Comparison of ENCODE assay signal across 8 cellular contexts in genomic region chr3:9779721-9780450, GRCh38. TPM values are rescaled to one million over a fixed set of nuclear protein-coding genes. Genes with fewer than 3 reads are reported as not detected.
DNase-seq lines count a peak whose midpoint lies in the region; ATAC-seq and TF ChIP-seq lines count a peak whose summit lies in the region.

No MANE protein-coding gene starts in this region.

- TF ChIP-seq CTCF in left lung (IDR thresholded peaks at IDR 0.05) = no peak
- TF ChIP-seq CTCF in HFFc6 (IDR thresholded peaks at IDR 0.05) = no peak

- no peak overlapping the region for H3K27ac Mint-ChIP-seq in HFFc6

- peak; percentile 69 for ATAC-seq in HG03354 (IDR thresholded peaks at IDR 0.05; ENCODE audit: poor library complexity, severe bottlenecking, unreplicated experiment)
- ATAC-seq in left lung = peak; percentile 55

- no peaks in the 10 kb centered on the region for H3K9me3 Mint-ChIP-seq in HFFc6

- H3K36me3 ChIP-seq in left lung = peaks cover 0 to 47% of the 10 kb centered on the region in 2 donors

- peak overlapping the region in 1 of 2 donors; percentile 88 for H3K27ac ChIP-seq in left lung

- peaks cover 3 to 53% of the 10 kb centered on the region in 2 donors for H3K4me1 ChIP-seq in left lung

- H3K4me1 Mint-ChIP-seq in HFFc6 (ENCODE audit: low read depth) = peaks cover 28% of the 10 kb centered on the region

- intact Hi-C loops in left lung (cut with DNase I) = no loop called here

- DNase-seq in activated effector memory CD4-positive, alpha-beta T cell treated with anti-CD3 and anti-CD28 coated beads, Interleukin-2, amount 50 U/mL, for 16 hours = peak; percentile 65
- no peak for DNase-seq in activated effector memory CD4-positive, alpha-beta T cell treated with Interleukin-2 at 50 U/mL for 16 hours
- peak; percentile 45 to 57 for DNase-seq in activated CD4-positive, alpha-beta T cell treated with anti-CD3 and anti-CD28 coated beads, Interleukin-2, amount 50 U/mL, for 48 hours
- DNase-seq in left lung (peak in 1 of 2 donors; percentile 48), HFFc6 (no peak), NCI-H1436 treated with DMSO at 0.1 percent for 48 hours (lab: John Stamatoyannopoulos, UW) (no peak), SW480 (ENCODE audit: low spot score) (no peak)

- no peak overlapping the region for H3K4me3 Mint-ChIP-seq in HFFc6

- no peaks in the 10 kb centered on the region for H3K9me3 ChIP-seq in left lung

- H3K4me3 ChIP-seq in left lung = no peak overlapping the region

- H3K36me3 Mint-ChIP-seq in HFFc6 (ENCODE audit: low read depth) = no peaks in the 10 kb centered on the region

- no peaks in the 10 kb centered on the region; the same call in none of the 2 replicates for H3K27me3 Mint-ChIP-seq in HFFc6 (ENCODE audit: insufficient read depth)

- no peaks in the 10 kb centered on the region for H3K27me3 ChIP-seq in left lung

RNA-seq across cellular contexts. Expression of gene CAMK1, which starts 10.1 kb away (rescaled TPM):
- 10 to 100 TPM; 29.1 to 37.5 TPM for total RNA-seq in left lung
- 10 to 100 TPM; 22.1 to 33.0 (median 28.8) TPM for total RNA-seq in HFFc6 (2021; fragmentation: NEBNext Ultra II Directional; extraction: Animal tissue kit (Norgen Biotek cat#: 25700))

RNA-seq across cellular contexts. Expression of gene TADA3, which starts 12.4 kb away (rescaled TPM):
- 10 to 100 TPM; 50.0 to 59.2 TPM for total RNA-seq in left lung
- 10 to 100 TPM; 69.2 to 84.9 (median 77.0) TPM for total RNA-seq in HFFc6 (2021; fragmentation: NEBNext Ultra II Directional; extraction: Animal tissue kit (Norgen Biotek cat#: 25700))

RNA-seq across cellular contexts. Expression of gene ARPC4, which starts 13.0 kb away (rescaled TPM):
- total RNA-seq in left lung = 100 to 1,000 TPM; 148 to 193 TPM
- total RNA-seq in HFFc6 (2021; fragmentation: NEBNext Ultra II Directional; extraction: Animal tissue kit (Norgen Biotek cat#: 25700)) = 100 to 1,000 TPM; 252 to 303 (median 266) TPM

RNA-seq across cellular contexts. Expression of gene OGG1, which starts 30.1 kb away (rescaled TPM):
- 10 to 100 TPM; 19.9 to 29.4 TPM for total RNA-seq in left lung
- 10 to 100 TPM; 17.7 to 26.2 (median 23.7) TPM for total RNA-seq in HFFc6 (2021; fragmentation: NEBNext Ultra II Directional; extraction: Animal tissue kit (Norgen Biotek cat#: 25700))

RNA-seq across cellular contexts. Expression of gene TTLL3, which starts 30.2 kb away (rescaled TPM):
- total RNA-seq in left lung = 10 to 100 TPM; 30.5 to 33.9 TPM
- total RNA-seq in HFFc6 (2021; fragmentation: NEBNext Ultra II Directional; extraction: Animal tissue kit (Norgen Biotek cat#: 25700)) = 10 to 100 TPM; 14.1 to 20.5 (median 16.0) TPM

Comparison
In these comparisons a context has a peak if more than half of its experiments do, and no peak if none do; other contexts are left out.
1. DNase-seq: peak in activated effector memory CD4-positive, alpha-beta T cell treated with anti-CD3 and anti-CD28 coated beads, Interleukin-2, amount 50 U/mL, for 16 hours (single experiment) and activated CD4-positive, alpha-beta T cell treated with anti-CD3 and anti-CD28 coated beads, Interleukin-2, amount 50 U/mL, for 48 hours (2 of 2); none in activated effector memory CD4-positive, alpha-beta T cell treated with Interleukin-2 at 50 U/mL for 16 hours (single experiment), HFFc6 (single experiment), NCI-H1436 treated with DMSO at 0.1 percent for 48 hours (single experiment) and SW480 (single experiment).